15 cellular contexts compared by ENCODE assay signal in genomic region chr5:14457475-14457874, GRCh38.
A peak's percentile ranks its signal among the peaks of the same experiment; 100 is the strongest.
DNase-seq lines count a peak whose midpoint lies in the region; ATAC-seq, FAIRE-seq and TF ChIP-seq lines count a peak whose summit lies in the region.
"Had no signal": no experiment of that assay in that cellular context is flagged by ENCODE, and none has a peak within 500 bp of the region (broad histone marks: within the 10 kb centered on the region; RNA-seq: fewer than 3 reads in every experiment).

No MANE protein-coding gene starts in this region.

- H3K4me1 Mint-ChIP-seq in astrocyte (ENCODE audit: low read depth, unreplicated experiment) = peaks cover 39% of the 10 kb centered on the region
- peaks cover 54% of the 10 kb centered on the region for H3K4me1 Mint-ChIP-seq in nephron

- POLR2A ChIA-PET in PC-3 (lab: Charles Lee; ENCODE audit: unreplicated experiment) = no interaction called here

- H3K27ac ChIP-seq in astrocyte (ENCODE audit: low read depth, low read length) (peak overlapping the region; percentile 29), left lung (no peak overlapping the region), PC-3 (ENCODE audit: low read length) (no peak overlapping the region)
- H3K27ac ChIP-seq: lower lobe of right lung, neutrophil, testis had no signal

- H3K9me2 ChIP-seq in PC-3 (replicated peaks; ENCODE audit: low read length) = no peaks in the 10 kb centered on the region

- no peaks in the 10 kb centered on the region for H3F3A ChIP-seq in PC-3 (ENCODE audit: low read length, unreplicated experiment)

- H3K4me3 ChIP-seq in astrocyte (ENCODE audit: insufficient read depth, low read depth, low read length) (no peak overlapping the region), left lung (no peak overlapping the region), PC-3 (ENCODE audit: low read length) (no peak overlapping the region)
- H3K4me3 ChIP-seq: lower lobe of right lung, testis had no signal

- H3K36me3 Mint-ChIP-seq in astrocyte (ENCODE audit: low read depth, unreplicated experiment) (peaks cover 32% of the 10 kb centered on the region), nephron (ENCODE audit: low read depth) (peaks cover 55% of the 10 kb centered on the region)
- H3K36me3 Mint-ChIP-seq: activated naive CD8-positive, alpha-beta T cell had no signal

- H3K9me3 Mint-ChIP-seq in astrocyte (ENCODE audit: unreplicated experiment) (no peaks in the 10 kb centered on the region), nephron (no peaks in the 10 kb centered on the region)

- no peak overlapping the region for H3K4me2 ChIP-seq in astrocyte (ENCODE audit: low read length)
- no peak overlapping the region for H3K4me2 ChIP-seq in PC-3 (ENCODE audit: low read length)

- TF ChIP-seq CTCF in astrocyte (IDR thresholded peaks at IDR 0.05; ENCODE audit: insufficient read depth, low read depth, low read length) = no peak
- no peak for TF ChIP-seq CTCF in nephron (IDR thresholded peaks at IDR 0.05; ENCODE audit: unreplicated experiment in 3 of 3)
- TF ChIP-seq CTCF in left lung (IDR thresholded peaks at IDR 0.05) = no peak
- no peak for TF ChIP-seq CTCF in PC-3 (conservative IDR thresholded peaks at IDR 0.05; ENCODE audit: low read depth, low read length)

- H3K27me3 ChIP-seq in astrocyte (ENCODE audit: insufficient read depth, low read length) = no peaks in the 10 kb centered on the region
- H3K27me3 ChIP-seq in left lung = no peaks in the 10 kb centered on the region
- H3K27me3 ChIP-seq in PC-3 (ENCODE audit: low read length) = no peaks in the 10 kb centered on the region
- H3K27me3 ChIP-seq: neutrophil, testis had no signal

- peaks cover 95% of the 10 kb centered on the region for H3K79me2 ChIP-seq in astrocyte (ENCODE audit: insufficient read depth, low read length)
- H3K79me2 ChIP-seq in PC-3 (ENCODE audit: low read length) = peaks cover 26% of the 10 kb centered on the region

- H2AFZ ChIP-seq in astrocyte (ENCODE audit: low read depth, low read length) = no peak overlapping the region
- no peak overlapping the region for H2AFZ ChIP-seq in PC-3 (ENCODE audit: low read length)

- no peak for FAIRE-seq in astrocyte (lab: Jason Lieb, UNC)
- no peak for FAIRE-seq in urothelium cell line (lab: Jason Lieb, UNC)

- intact Hi-C loops in Right ventricle myocardium superior (cut with DNase I) = no loop called here
- intact Hi-C loops in cardiac septum (cut with DNase I) = no loop called here
- intact Hi-C loops in left lung (cut with DNase I) = no loop called here
- intact Hi-C loops in PC-3 (cut with micrococcal nuclease) = no loop called here

- no TSS peak for BruUV-seq in PC-3 (replicated peaks; lab: Mats Ljungman, UMichigan)

- H3K27ac Mint-ChIP-seq in astrocyte (ENCODE audit: unreplicated experiment) (peak overlapping the region; percentile 62), nephron (peak overlapping the region; percentile 19 to 86 (median 83))
- H3K27ac Mint-ChIP-seq: activated naive CD8-positive, alpha-beta T cell had no signal

- H3K27me3 Mint-ChIP-seq in astrocyte (ENCODE audit: low read depth, unreplicated experiment) = no peaks in the 10 kb centered on the region
- H3K27me3 Mint-ChIP-seq in nephron (ENCODE audit: low read depth) = peaks cover 4% of the 10 kb centered on the region
- H3K27me3 Mint-ChIP-seq: activated naive CD8-positive, alpha-beta T cell had no signal

- H3K4me1 ChIP-seq in astrocyte (ENCODE audit: insufficient read depth, low read length) = peaks cover 8% of the 10 kb centered on the region
- H3K4me1 ChIP-seq in left lung = peaks cover 0 to 3% of the 10 kb centered on the region in 2 donors
- no peaks in the 10 kb centered on the region for H3K4me1 ChIP-seq in PC-3 (ENCODE audit: insufficient read depth, low read length)

- H3K4me3 Mint-ChIP-seq in astrocyte (ENCODE audit: unreplicated experiment) = no peak overlapping the region
- no peak overlapping the region for H3K4me3 Mint-ChIP-seq in nephron
- H3K4me3 Mint-ChIP-seq: activated naive CD8-positive, alpha-beta T cell had no signal

- DNase-seq in Right ventricle myocardium superior (no peak), cardiac septum (ENCODE audit: low spot score) (no peak), astrocyte (ENCODE audit: low read depth) (peak; percentile 45), left lung (no peak), PC-3 (no peak), urothelium cell line (ENCODE audit: low spot score) (no peak)
- DNase-seq: activated CD8-positive, alpha-beta memory T cell treated with anti-CD3 and anti-CD28 coated beads, Interleukin-2, amount 50 U/mL, for 48 hours; Calu3; central memory CD4-positive, alpha-beta T cell; lower lobe of right lung; testis had no signal

- H3K36me3 ChIP-seq in astrocyte (ENCODE audit: insufficient read depth, low read length) (peaks cover 49% of the 10 kb centered on the region), left lung (peaks cover 0 to 42% of the 10 kb centered on the region in 2 donors), PC-3 (ENCODE audit: low read depth, low read length) (peaks cover 53% of the 10 kb centered on the region)
- H3K36me3 ChIP-seq: neutrophil had no signal

- H4K20me1 ChIP-seq in astrocyte (ENCODE audit: insufficient read depth, low read length) (peaks cover 65% of the 10 kb centered on the region), PC-3 (ENCODE audit: low read length) (no peaks in the 10 kb centered on the region)

- H3K9ac ChIP-seq in astrocyte (ENCODE audit: low read length) (peak overlapping the region; percentile 9), PC-3 (ENCODE audit: low read length) (no peak overlapping the region)

- no peaks in the 10 kb centered on the region for H3K9me3 ChIP-seq in astrocyte (ENCODE audit: insufficient read depth, low read depth, low read length)
- peaks cover 0 to 2% of the 10 kb centered on the region in 2 donors for H3K9me3 ChIP-seq in left lung
- no peaks in the 10 kb centered on the region for H3K9me3 ChIP-seq in PC-3 (ENCODE audit: low read length)
- H3K9me3 ChIP-seq: lower lobe of right lung, neutrophil, testis had no signal

- CTCF ChIA-PET in PC-3 (lab: Charles Lee) = no interaction called here

- ATAC-seq in Right ventricle myocardium superior (ENCODE audit: poor library complexity) (peak; percentile 8), HG03460 (IDR thresholded peaks at IDR 0.05; ENCODE audit: unreplicated experiment) (no peak), left lung (no peak), PC-3 (no peak)
- ATAC-seq: lower lobe of right lung had no signal
